ENCODE assay signal across 8 cellular contexts in genomic region chr3:100334340-100335136, GRCh38. TPM values are rescaled to one million over a fixed set of nuclear protein-coding genes. Genes with fewer than 3 reads are reported as not detected.
DNase-seq lines count a peak whose midpoint lies in the region; ATAC-seq and TF ChIP-seq lines count a peak whose summit lies in the region.

Gene NIT2 (plus strand): TSS chr3:100334757. CDS start chr3:100334792, 35 bp downstream.

- H3K4me1 ChIP-seq in iPS DF 6.9 (ENCODE audit: control insufficient read depth, insufficient read depth, low read length) = no peaks in the 10 kb centered on the region

- H3K9me3 Mint-ChIP-seq in brain = no peaks in the 10 kb centered on the region

- H3K9me3 ChIP-seq in iPS DF 6.9 (ENCODE audit: control insufficient read depth, insufficient read depth, low read length) = no peaks in the 10 kb centered on the region

- peak; percentile 95 for ATAC-seq in HG03025 (IDR thresholded peaks at IDR 0.05; ENCODE audit: low FRiP score, unreplicated experiment)

- peak within 1 kb of the TSS; percentile 46; the same call in 1 of the 2 replicates for H3K4me3 ChIP-seq in iPS DF 6.9 (ENCODE audit: low read length)
- H3K4me3 ChIP-seq in skeletal muscle cell (ENCODE audit: low read depth, low read length) = peak within 1 kb of the TSS; percentile 52

- peaks cover 12% of the 10 kb centered on the region for H3K36me3 Mint-ChIP-seq in brain

- peak; percentile 71 for DNase-seq in NK-92 treated with Interleukin-12 subunit alpha and Interleukin-12 subunit beta, amount 100 ng/mL, for 24 hours (lab: John Stamatoyannopoulos, UW)
- DNase-seq in NK-92 (lab: John Stamatoyannopoulos, UW; ENCODE audit: unreplicated experiment) = no peak
- peak; percentile 9 for DNase-seq in NCI-H2107 treated with DMSO at 0.1 percent for 48 hours (lab: John Stamatoyannopoulos, UW; ENCODE audit: unreplicated experiment)
- peak; percentile 85 for DNase-seq in UCSD-AML1 (lab: John Stamatoyannopoulos, UW; ENCODE audit: unreplicated experiment)
- peak; percentile 67 for DNase-seq in iPS DF 6.9 (ENCODE audit: low read depth, low spot score)
- DNase-seq in skeletal muscle cell (ENCODE audit: low read depth) = peak; percentile 39

- H3K4me1 Mint-ChIP-seq in brain = peaks cover 19% of the 10 kb centered on the region

- peak within 1 kb of the TSS; percentile 84 to 91 (median 87) for H3K27ac Mint-ChIP-seq in brain

- H3K27me3 Mint-ChIP-seq in brain = no peaks in the 10 kb centered on the region

- no peaks in the 10 kb centered on the region for H3K27me3 ChIP-seq in iPS DF 6.9 (ENCODE audit: control insufficient read depth, insufficient read depth, low read length)

- H3K4me3 Mint-ChIP-seq in brain = peak within 1 kb of the TSS; percentile 85 to 96 (median 94)

- H3K36me3 ChIP-seq in iPS DF 6.9 (ENCODE audit: control insufficient read depth, insufficient read depth, low read length) = no peaks in the 10 kb centered on the region

- TF ChIP-seq CTCF in brain (conservative IDR thresholded peaks at IDR 0.05) = no peak

- H3K27ac ChIP-seq in iPS DF 6.9 (ENCODE audit: low read length) = no peak within 1 kb of the TSS

- no CpG with 5 or more reads among the region's 78 CpGs for WGBS in iPS DF 6.9 (ENCODE audit: insufficient coverage, insufficient read length)

RNA-seq across cellular contexts. Expression of gene NIT2, which starts in this region (rescaled TPM):
- polyA plus RNA-seq in brain (ENCODE audit: insufficient read depth, low read depth, low replicate concordance) = 30.4 TPM
